Comparison of ENCODE assay signal across 33 cellular contexts in genomic region chr22:26328221-26328620, GRCh38.
"Had no signal": no experiment of that assay in that cellular context is flagged by ENCODE, and none has a peak within 500 bp of the region (broad histone marks: within the 10 kb centered on the region; RNA-seq: fewer than 3 reads in every experiment).

No MANE protein-coding gene starts in this region.

- H3K9me3 ChIP-seq: adrenal gland, ascending aorta, body of pancreas, breast epithelium had no signal

- H3K27me3 ChIP-seq: ascending aorta, body of pancreas, brain microvascular endothelial cell had no signal

- FAIRE-seq: astrocyte had no signal

- ATAC-seq: activated naive CD4-positive, alpha-beta T cell treated with anti-CD3 and anti-CD28 coated beads, Interleukin-2, amount 50 U/mL, for 72 hours; activated naive CD8-positive, alpha-beta T cell treated with anti-CD3 and anti-CD28 coated beads, Interleukin-2, amount 50 U/mL, for 24 hours; activated T-cell treated with anti-CD3 and anti-CD28 coated beads, Interleukin-2, amount 50 U/mL, for 4 hours; activated T-cell treated with anti-CD3 and anti-CD28 coated beads, Interleukin-2, amount 50 U/mL, for 72 hours; activated T-helper 17 cell treated with anti-CD3 and anti-CD28 coated beads, Interleukin-2, amount 50 U/mL, for 72 hours; body of pancreas had no signal

- H3K4me3 ChIP-seq: adrenal gland, ascending aorta, body of pancreas, breast epithelium, cardiac muscle cell had no signal

- DNase-seq: activated effector memory CD4-positive, alpha-beta T cell treated with anti-CD3 and anti-CD28 coated beads, Interleukin-2, amount 50 U/mL, for 16 hours; activated effector memory CD4-positive, alpha-beta T cell treated with Interleukin-2 at 50 U/mL for 16 hours; activated gamma-delta T cell; activated gamma-delta T cell treated with Interleukin-2 at 50 U/mL for 16 hours; activated naive CD4-positive, alpha-beta T cell; activated naive CD4-positive, alpha-beta T cell treated with anti-CD3 and anti-CD28 coated beads for 36 hours; activated naive CD4-positive, alpha-beta T cell treated with anti-CD3 and anti-CD28 coated beads, Interleukin-2, amount 10 ng/mL, durations not matched to agents 7 days and 5 days; activated naive CD4-positive, alpha-beta T cell treated with anti-CD3 and anti-CD28 coated beads, Interleukin-2, amount 50 U/mL, for 16 hours; activated naive CD4-positive, alpha-beta T cell treated with Interleukin-2 at 50 U/mL for 16 hours; activated naive CD8-positive, alpha-beta T cell treated with anti-CD3 and anti-CD28 coated beads for 36 hours; activated naive CD8-positive, alpha-beta T cell treated with anti-CD3 and anti-CD28 coated beads, Interleukin-2, amount 10 ng/mL, durations not matched to agents 7 days and 5 days; activated naive CD8-positive, alpha-beta T cell treated with anti-CD3 and anti-CD28 coated beads, Interleukin-2, amount 50 U/mL, for 24 hours; activated T-cell treated with anti-CD3 and anti-CD28 coated beads, Interleukin-2, amount 50 U/mL, for 1 hour; activated T-cell treated with anti-CD3 and anti-CD28 coated beads, Interleukin-2, amount 50 U/mL, for 24 hours; activated T-cell treated with anti-CD3 and anti-CD28 coated beads, Interleukin-2, amount 50 U/mL, for 4 hours; activated T-cell treated with anti-CD3 and anti-CD28 coated beads, Interleukin-2, amount 50 U/mL, for 48 hours; activated T-cell treated with anti-CD3 and anti-CD28 coated beads, Interleukin-2, amount 50 U/mL, for 72 hours; adrenal gland; amniotic stem cell; amygdala; anterior cingulate cortex; aorta; body of pancreas; brain microvascular endothelial cell; caudate nucleus; central memory CD4-positive, alpha-beta T cell; cerebellar nuclear complex had no signal

- H3K27ac ChIP-seq: adrenal gland, ascending aorta, body of pancreas, brain microvascular endothelial cell, breast epithelium, cardiac muscle cell had no signal

- H3K36me3 ChIP-seq: adrenal gland, ascending aorta, brain microvascular endothelial cell, breast epithelium, cardiac muscle cell had no signal

- H3K4me1 ChIP-seq: adrenal gland, ascending aorta, body of pancreas, breast epithelium had no signal
